In the genomic region with DNA sequence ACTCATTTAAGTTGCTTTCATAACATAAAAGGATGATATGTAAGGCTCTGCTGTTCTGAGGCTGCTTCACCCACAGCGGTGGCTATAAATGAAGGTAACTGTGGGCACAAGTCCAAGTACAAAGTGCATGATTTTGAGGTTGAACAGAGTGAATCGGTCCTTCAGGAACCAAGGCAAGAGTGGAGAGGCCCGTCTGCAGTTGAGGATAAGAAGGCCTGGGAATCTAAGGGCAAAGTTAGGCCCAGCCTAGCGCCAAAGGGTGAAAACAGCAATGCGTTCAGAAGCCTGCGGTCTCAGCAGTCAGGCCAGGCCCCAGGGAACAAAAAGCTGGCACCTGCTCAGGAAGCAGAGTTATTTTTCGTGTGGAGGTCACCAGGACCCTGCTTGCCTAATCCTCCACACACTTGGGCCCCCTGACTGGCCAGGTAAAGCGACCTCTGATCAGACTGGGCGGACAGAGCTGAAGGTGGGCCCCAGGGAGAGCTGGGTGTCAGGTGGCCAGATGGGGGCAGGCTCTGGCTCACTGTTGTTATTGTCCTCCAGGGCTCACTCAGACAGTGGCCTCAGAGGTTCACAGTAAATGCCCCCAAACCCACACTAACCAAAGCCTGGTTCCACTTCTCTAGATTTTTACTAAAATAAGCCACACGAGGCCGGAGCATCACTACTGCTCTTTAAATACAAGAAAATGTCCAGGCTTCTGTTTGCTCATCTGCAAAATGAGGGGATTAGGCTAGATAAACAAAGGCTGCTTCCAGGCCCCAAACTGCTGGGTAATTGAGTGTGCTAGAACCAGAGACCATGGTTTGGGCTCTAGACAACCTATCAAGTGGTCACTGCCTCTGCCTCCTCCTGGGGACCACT, we compare ENCODE assay signal across 1 cellular context.
TF ChIP-seq lines count a peak whose summit lies in the region.

No MANE protein-coding gene starts in this region.

TF ChIP-seq in HepG2, 621 proteins besides CTCF, POLR2A, EP300 and RAD21 (continued from another document and continues in another):
- TF ChIP-seq, protein P1, sequence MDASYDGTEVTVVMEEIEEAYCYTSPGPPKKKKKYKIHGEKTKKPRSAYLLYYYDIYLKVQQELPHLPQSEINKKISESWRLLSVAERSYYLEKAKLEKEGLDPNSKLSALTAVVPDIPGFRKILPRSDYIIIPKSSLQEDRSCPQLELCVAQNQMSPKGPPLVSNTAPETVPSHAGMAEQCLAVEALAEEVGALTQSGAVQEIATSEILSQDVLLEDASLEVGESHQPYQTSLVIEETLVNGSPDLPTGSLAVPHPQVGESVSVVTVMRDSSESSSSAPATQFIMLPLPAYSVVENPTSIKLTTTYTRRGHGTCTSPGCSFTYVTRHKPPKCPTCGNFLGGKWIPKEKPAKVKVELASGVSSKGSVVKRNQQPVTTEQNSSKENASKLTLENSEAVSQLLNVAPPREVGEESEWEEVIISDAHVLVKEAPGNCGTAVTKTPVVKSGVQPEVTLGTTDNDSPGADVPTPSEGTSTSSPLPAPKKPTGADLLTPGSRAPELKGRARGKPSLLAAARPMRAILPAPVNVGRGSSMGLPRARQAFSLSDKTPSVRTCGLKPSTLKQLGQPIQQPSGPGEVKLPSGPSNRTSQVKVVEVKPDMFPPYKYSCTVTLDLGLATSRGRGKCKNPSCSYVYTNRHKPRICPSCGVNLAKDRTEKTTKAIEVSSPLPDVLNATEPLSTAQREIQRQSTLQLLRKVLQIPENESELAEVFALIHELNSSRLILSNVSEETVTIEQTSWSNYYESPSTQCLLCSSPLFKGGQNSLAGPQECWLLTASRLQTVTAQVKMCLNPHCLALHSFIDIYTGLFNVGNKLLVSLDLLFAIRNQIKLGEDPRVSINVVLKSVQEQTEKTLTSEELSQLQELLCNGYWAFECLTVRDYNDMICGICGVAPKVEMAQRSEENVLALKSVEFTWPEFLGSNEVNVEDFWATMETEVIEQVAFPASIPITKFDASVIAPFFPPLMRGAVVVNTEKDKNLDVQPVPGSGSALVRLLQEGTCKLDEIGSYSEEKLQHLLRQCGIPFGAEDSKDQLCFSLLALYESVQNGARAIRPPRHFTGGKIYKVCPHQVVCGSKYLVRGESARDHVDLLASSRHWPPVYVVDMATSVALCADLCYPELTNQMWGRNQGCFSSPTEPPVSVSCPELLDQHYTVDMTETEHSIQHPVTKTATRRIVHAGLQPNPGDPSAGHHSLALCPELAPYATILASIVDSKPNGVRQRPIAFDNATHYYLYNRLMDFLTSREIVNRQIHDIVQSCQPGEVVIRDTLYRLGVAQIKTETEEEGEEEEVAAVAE (CRISPR knock-in tag; IDR thresholded peaks at IDR 0.05; ENCODE audit: borderline replicate concordance) = peak; percentile 35; the same call in 1 of the 2 replicates
- TF ChIP-seq SIN3B (IDR thresholded peaks at IDR 0.05; ENCODE audit: low read length) = no peak
- TF ChIP-seq ZNF33A (CRISPR knock-in tag; IDR thresholded peaks at IDR 0.05; ENCODE audit: borderline replicate concordance) = no peak
- TF ChIP-seq HMG20B (CRISPR knock-in tag; conservative IDR thresholded peaks at IDR 0.05) = peak; percentile 55; the same call in 1 of the 2 replicates
- peak; percentile 73; the same call in 1 of the 2 replicates for TF ChIP-seq ZBTB20 (CRISPR knock-in tag; IDR thresholded peaks at IDR 0.05; ENCODE audit: borderline replicate concordance, low read depth)
- peak; percentile 85 for TF ChIP-seq ZNF766 (CRISPR knock-in tag; IDR thresholded peaks at IDR 0.05; ENCODE audit: borderline replicate concordance)
- TF ChIP-seq, protein P2, sequence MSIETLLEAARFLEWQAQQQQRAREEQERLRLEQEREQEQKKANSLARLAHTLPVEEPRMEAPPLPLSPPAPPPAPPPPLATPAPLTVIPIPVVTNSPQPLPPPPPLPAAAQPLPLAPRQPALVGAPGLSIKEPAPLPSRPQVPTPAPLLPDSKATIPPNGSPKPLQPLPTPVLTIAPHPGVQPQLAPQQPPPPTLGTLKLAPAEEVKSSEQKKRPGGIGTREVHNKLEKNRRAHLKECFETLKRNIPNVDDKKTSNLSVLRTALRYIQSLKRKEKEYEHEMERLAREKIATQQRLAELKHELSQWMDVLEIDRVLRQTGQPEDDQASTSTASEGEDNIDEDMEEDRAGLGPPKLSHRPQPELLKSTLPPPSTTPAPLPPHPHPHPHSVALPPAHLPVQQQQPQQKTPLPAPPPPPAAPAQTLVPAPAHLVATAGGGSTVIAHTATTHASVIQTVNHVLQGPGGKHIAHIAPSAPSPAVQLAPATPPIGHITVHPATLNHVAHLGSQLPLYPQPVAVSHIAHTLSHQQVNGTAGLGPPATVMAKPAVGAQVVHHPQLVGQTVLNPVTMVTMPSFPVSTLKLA (IDR thresholded peaks at IDR 0.05) = no peak
- TF ChIP-seq ZNF136 (CRISPR knock-in tag; IDR thresholded peaks at IDR 0.05; ENCODE audit: low read depth) = peak; percentile 86; the same call in 1 of the 2 replicates
- TF ChIP-seq SMAD1 (CRISPR knock-in tag; IDR thresholded peaks at IDR 0.05; ENCODE audit: borderline replicate concordance, low read depth) = no peak; the same call in 1 of the 2 replicates
- no peak for TF ChIP-seq HNRNPUL1 (IDR thresholded peaks at IDR 0.05; ENCODE audit: low read depth, low read length)
- no peak for TF ChIP-seq SMARCC2 (IDR thresholded peaks at IDR 0.05)
- TF ChIP-seq NFE2L2 (IDR thresholded peaks at IDR 0.05; ENCODE audit: low read length) = no peak
- TF ChIP-seq KDM2A (CRISPR knock-in tag; IDR thresholded peaks at IDR 0.05; ENCODE audit: borderline replicate concordance, low read depth) = peak; percentile 75
- peak; percentile 60; the same call in 1 of the 2 replicates for TF ChIP-seq SAFB2 (CRISPR knock-in tag; IDR thresholded peaks at IDR 0.05; ENCODE audit: borderline replicate concordance, low read depth)
- peak; percentile 78 for TF ChIP-seq THAP11 (CRISPR knock-in tag; IDR thresholded peaks at IDR 0.05)
- TF ChIP-seq, protein P3, sequence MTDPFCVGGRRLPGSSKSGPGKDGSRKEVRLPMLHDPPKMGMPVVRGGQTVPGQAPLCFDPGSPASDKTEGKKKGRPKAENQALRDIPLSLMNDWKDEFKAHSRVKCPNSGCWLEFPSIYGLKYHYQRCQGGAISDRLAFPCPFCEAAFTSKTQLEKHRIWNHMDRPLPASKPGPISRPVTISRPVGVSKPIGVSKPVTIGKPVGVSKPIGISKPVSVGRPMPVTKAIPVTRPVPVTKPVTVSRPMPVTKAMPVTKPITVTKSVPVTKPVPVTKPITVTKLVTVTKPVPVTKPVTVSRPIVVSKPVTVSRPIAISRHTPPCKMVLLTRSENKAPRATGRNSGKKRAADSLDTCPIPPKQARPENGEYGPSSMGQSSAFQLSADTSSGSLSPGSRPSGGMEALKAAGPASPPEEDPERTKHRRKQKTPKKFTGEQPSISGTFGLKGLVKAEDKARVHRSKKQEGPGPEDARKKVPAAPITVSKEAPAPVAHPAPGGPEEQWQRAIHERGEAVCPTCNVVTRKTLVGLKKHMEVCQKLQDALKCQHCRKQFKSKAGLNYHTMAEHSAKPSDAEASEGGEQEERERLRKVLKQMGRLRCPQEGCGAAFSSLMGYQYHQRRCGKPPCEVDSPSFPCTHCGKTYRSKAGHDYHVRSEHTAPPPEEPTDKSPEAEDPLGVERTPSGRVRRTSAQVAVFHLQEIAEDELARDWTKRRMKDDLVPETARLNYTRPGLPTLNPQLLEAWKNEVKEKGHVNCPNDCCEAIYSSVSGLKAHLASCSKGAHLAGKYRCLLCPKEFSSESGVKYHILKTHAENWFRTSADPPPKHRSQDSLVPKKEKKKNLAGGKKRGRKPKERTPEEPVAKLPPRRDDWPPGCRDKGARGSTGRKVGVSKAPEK (CRISPR knock-in tag; IDR thresholded peaks at IDR 0.05; ENCODE audit: borderline replicate concordance) = peak; percentile 94
- TF ChIP-seq ZNF225 (CRISPR knock-in tag; IDR thresholded peaks at IDR 0.05) = no peak
- TF ChIP-seq, protein P4, sequence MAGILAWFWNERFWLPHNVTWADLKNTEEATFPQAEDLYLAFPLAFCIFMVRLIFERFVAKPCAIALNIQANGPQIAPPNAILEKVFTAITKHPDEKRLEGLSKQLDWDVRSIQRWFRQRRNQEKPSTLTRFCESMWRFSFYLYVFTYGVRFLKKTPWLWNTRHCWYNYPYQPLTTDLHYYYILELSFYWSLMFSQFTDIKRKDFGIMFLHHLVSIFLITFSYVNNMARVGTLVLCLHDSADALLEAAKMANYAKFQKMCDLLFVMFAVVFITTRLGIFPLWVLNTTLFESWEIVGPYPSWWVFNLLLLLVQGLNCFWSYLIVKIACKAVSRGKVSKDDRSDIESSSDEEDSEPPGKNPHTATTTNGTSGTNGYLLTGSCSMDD (CRISPR knock-in tag; IDR thresholded peaks at IDR 0.05) = no peak
- TF ChIP-seq, protein P5, sequence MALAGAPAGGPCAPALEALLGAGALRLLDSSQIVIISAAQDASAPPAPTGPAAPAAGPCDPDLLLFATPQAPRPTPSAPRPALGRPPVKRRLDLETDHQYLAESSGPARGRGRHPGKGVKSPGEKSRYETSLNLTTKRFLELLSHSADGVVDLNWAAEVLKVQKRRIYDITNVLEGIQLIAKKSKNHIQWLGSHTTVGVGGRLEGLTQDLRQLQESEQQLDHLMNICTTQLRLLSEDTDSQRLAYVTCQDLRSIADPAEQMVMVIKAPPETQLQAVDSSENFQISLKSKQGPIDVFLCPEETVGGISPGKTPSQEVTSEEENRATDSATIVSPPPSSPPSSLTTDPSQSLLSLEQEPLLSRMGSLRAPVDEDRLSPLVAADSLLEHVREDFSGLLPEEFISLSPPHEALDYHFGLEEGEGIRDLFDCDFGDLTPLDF (CRISPR knock-in tag; IDR thresholded peaks at IDR 0.05) = peak; percentile 53
- TF ChIP-seq ZNF17 (CRISPR knock-in tag; IDR thresholded peaks at IDR 0.05) = no peak
- peak; percentile 69; the same call in 1 of the 2 replicates for TF ChIP-seq ZNF891 (CRISPR knock-in tag; IDR thresholded peaks at IDR 0.05)
- TF ChIP-seq HMGA1 (CRISPR knock-in tag; conservative IDR thresholded peaks at IDR 0.05) = no peak
- no peak for TF ChIP-seq JUNB (CRISPR knock-in tag; IDR thresholded peaks at IDR 0.05; ENCODE audit: borderline replicate concordance)
- TF ChIP-seq KMT2A (CRISPR knock-in tag; IDR thresholded peaks at IDR 0.05) = peak; percentile 81
- TF ChIP-seq ZNF780A (CRISPR knock-in tag; IDR thresholded peaks at IDR 0.05) = no peak
- TF ChIP-seq ZNF20 (CRISPR knock-in tag; IDR thresholded peaks at IDR 0.05) = 0 out of 2 replicates have a peak, but pooled peaks have one; percentile 23
- TF ChIP-seq, protein P6, sequence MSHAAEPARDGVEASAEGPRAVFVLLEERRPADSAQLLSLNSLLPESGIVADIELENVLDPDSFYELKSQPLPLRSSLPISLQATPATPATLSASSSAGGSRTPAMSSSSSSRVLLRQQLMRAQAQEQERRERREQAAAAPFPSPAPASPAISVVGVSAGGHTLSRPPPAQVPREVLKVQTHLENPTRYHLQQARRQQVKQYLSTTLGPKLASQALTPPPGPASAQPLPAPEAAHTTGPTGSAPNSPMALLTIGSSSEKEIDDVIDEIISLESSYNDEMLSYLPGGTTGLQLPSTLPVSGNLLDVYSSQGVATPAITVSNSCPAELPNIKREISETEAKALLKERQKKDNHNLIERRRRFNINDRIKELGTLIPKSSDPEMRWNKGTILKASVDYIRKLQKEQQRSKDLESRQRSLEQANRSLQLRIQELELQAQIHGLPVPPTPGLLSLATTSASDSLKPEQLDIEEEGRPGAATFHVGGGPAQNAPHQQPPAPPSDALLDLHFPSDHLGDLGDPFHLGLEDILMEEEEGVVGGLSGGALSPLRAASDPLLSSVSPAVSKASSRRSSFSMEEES (CRISPR knock-in tag; IDR thresholded peaks at IDR 0.05) = peak; percentile 70
- TF ChIP-seq ZNF772 (CRISPR knock-in tag; IDR thresholded peaks at IDR 0.05) = peak; percentile 80; the same call in 1 of the 2 replicates
- TF ChIP-seq, protein P7, sequence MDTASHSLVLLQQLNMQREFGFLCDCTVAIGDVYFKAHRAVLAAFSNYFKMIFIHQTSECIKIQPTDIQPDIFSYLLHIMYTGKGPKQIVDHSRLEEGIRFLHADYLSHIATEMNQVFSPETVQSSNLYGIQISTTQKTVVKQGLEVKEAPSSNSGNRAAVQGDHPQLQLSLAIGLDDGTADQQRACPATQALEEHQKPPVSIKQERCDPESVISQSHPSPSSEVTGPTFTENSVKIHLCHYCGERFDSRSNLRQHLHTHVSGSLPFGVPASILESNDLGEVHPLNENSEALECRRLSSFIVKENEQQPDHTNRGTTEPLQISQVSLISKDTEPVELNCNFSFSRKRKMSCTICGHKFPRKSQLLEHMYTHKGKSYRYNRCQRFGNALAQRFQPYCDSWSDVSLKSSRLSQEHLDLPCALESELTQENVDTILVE (CRISPR knock-in tag; IDR thresholded peaks at IDR 0.05) = peak; percentile 86
- peak; percentile 49; the same call in 1 of the 2 replicates for TF ChIP-seq ZNF121 (CRISPR knock-in tag; IDR thresholded peaks at IDR 0.05)
- TF ChIP-seq ELF4 (CRISPR knock-in tag; IDR thresholded peaks at IDR 0.05; ENCODE audit: borderline replicate concordance) = peak; percentile 76; the same call in 1 of the 2 replicates
- no peak for TF ChIP-seq NFE2 (CRISPR knock-in tag; IDR thresholded peaks at IDR 0.05)
- peak; percentile 95 for TF ChIP-seq ZNF501 (CRISPR knock-in tag; IDR thresholded peaks at IDR 0.05)
- TF ChIP-seq, protein P8, sequence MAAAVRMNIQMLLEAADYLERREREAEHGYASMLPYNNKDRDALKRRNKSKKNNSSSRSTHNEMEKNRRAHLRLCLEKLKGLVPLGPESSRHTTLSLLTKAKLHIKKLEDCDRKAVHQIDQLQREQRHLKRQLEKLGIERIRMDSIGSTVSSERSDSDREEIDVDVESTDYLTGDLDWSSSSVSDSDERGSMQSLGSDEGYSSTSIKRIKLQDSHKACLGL (CRISPR knock-in tag; IDR thresholded peaks at IDR 0.05) = peak; percentile 60; the same call in 1 of the 2 replicates
- TF ChIP-seq ZNF773 (CRISPR knock-in tag; IDR thresholded peaks at IDR 0.05; ENCODE audit: borderline replicate concordance) = no peak
- TF ChIP-seq STAT5B (CRISPR knock-in tag; IDR thresholded peaks at IDR 0.05) = no peak
- TF ChIP-seq, protein P9, sequence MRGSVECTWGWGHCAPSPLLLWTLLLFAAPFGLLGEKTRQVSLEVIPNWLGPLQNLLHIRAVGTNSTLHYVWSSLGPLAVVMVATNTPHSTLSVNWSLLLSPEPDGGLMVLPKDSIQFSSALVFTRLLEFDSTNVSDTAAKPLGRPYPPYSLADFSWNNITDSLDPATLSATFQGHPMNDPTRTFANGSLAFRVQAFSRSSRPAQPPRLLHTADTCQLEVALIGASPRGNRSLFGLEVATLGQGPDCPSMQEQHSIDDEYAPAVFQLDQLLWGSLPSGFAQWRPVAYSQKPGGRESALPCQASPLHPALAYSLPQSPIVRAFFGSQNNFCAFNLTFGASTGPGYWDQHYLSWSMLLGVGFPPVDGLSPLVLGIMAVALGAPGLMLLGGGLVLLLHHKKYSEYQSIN (CRISPR knock-in tag; IDR thresholded peaks at IDR 0.05; ENCODE audit: borderline replicate concordance) = no peak
- TF ChIP-seq, protein P10, sequence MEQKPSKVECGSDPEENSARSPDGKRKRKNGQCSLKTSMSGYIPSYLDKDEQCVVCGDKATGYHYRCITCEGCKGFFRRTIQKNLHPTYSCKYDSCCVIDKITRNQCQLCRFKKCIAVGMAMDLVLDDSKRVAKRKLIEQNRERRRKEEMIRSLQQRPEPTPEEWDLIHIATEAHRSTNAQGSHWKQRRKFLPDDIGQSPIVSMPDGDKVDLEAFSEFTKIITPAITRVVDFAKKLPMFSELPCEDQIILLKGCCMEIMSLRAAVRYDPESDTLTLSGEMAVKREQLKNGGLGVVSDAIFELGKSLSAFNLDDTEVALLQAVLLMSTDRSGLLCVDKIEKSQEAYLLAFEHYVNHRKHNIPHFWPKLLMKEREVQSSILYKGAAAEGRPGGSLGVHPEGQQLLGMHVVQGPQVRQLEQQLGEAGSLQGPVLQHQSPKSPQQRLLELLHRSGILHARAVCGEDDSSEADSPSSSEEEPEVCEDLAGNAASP (CRISPR knock-in tag; IDR thresholded peaks at IDR 0.05; ENCODE audit: borderline replicate concordance) = peak; percentile 89
- TF ChIP-seq ZMYM3 (CRISPR knock-in tag; IDR thresholded peaks at IDR 0.05) = peak; percentile 92
- 0 out of 2 replicates have a peak, but pooled peaks have one; percentile 18 for TF ChIP-seq TBP (CRISPR knock-in tag; IDR thresholded peaks at IDR 0.05)
- no peak for TF ChIP-seq ZFP36 (IDR thresholded peaks at IDR 0.05; ENCODE audit: borderline replicate concordance, low read depth, low read length, partially characterized antibody)
